In the genomic region with DNA sequence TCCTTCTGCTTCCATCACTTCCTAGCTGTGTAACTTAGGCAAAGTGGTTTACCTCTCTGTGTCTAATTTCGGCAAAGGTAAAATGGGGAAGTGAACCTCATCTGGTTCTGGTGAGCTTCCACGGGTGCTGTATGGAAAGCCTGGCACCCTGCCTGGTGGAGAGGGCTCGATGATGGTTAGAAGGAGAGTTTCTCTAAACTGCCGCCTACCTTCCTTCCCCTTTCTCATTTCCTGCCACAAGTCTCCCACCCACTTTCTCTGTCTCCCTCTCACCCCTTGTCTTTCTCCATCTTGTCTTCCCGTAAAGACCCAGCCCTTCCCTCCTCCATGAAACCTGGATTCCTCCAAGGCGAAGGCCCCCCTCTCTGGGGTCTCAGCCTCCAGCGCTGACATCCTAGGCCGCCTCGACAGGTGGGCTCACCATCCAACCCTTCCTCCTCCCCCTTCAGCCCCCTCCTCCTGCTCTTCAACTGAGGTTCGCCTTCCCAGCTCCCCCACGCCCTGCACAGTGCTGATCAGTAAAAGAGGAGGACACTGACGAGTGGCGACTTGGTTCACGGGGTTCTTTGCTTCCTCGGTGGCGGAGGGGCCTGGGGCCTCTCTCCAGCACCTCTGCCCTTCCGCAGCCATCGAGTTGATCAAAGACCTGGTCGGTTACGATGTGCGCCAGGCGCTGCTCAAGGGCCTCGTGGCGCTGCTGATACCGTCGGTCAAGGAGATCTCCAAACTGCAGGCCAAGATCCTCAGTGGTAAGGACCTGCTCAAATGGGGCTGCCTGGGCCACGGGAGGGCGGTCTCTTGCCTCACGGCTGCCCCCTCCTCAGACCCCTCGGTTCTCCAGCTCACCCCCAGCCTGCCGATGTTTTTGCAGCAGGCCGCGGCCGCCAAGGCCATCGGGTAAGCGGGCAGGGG, we compare ENCODE assay signal across 11 cellular contexts.
A peak's percentile ranks its signal among the peaks of the same experiment; 100 is the strongest.
DNase-seq lines count a peak whose midpoint lies in the region; ATAC-seq and TF ChIP-seq lines count a peak whose summit lies in the region.
"Had no signal": no experiment of that assay in that cellular context is flagged by ENCODE, and none has a peak within 500 bp of the region (broad histone marks: within the 10 kb centered on the region; RNA-seq: fewer than 3 reads in every experiment).

No MANE protein-coding gene starts in this region.

- no peak for ATAC-seq in GM18873 (IDR thresholded peaks at IDR 0.05; ENCODE audit: low FRiP score, unreplicated experiment)
- ATAC-seq in HG03565 (IDR thresholded peaks at IDR 0.05; ENCODE audit: unreplicated experiment) = no peak
- no peak for ATAC-seq in HG02884 (IDR thresholded peaks at IDR 0.05; ENCODE audit: unreplicated experiment)
- ATAC-seq: Right ventricle myocardium inferior had no signal

- DNase-seq in GM12864 (ENCODE audit: low read depth) (peak; percentile 72), NOMO-1 treated with dmso at 0.1 percent for 144 hours (lab: John Stamatoyannopoulos, UW; ENCODE audit: unreplicated experiment) (peak; percentile 91), islet precursor cell (no peak)
- DNase-seq in activated T-cell treated with anti-CD3 and anti-CD28 coated beads, Interleukin-2, amount 50 U/mL, for 24 hours = peak; percentile 72
- DNase-seq in stimulated activated CD4-positive, alpha-beta T cell treated with anti-CD3 and anti-CD28 coated beads, Interleukin-12 subunit alpha, Interleukin-12 subunit beta, amount 100 ng/mL, for 48 hours (ENCODE audit: low read depth in 2 of 3, low spot score in 1 of 3) = peak in 2 of 3 donors; percentile 55 to 59

- peaks cover 21% of the 10 kb centered on the region for H3K36me3 Mint-ChIP-seq in activated T-cell treated with anti-CD3 and anti-CD28 coated beads, Interleukin-2, amount 50 U/mL, for 24 hours (ENCODE audit: low read depth)

- H3K27ac Mint-ChIP-seq in activated T-cell treated with anti-CD3 and anti-CD28 coated beads, Interleukin-2, amount 50 U/mL, for 24 hours = peak overlapping the region; percentile 100

- no peaks in the 10 kb centered on the region for H3K9me3 Mint-ChIP-seq in activated T-cell treated with anti-CD3 and anti-CD28 coated beads, Interleukin-2, amount 50 U/mL, for 24 hours

- no peak overlapping the region for H3K4me3 ChIP-seq in GM12864 (ENCODE audit: low read depth, low read length)
- H3K4me3 ChIP-seq: breast epithelium, skin epidermis had no signal

- peak overlapping the region; percentile 83 for H3K4me3 Mint-ChIP-seq in activated T-cell treated with anti-CD3 and anti-CD28 coated beads, Interleukin-2, amount 50 U/mL, for 24 hours

- peaks cover 72% of the 10 kb centered on the region for H3K4me1 Mint-ChIP-seq in activated T-cell treated with anti-CD3 and anti-CD28 coated beads, Interleukin-2, amount 50 U/mL, for 24 hours (ENCODE audit: low read depth)

- TF ChIP-seq CTCF in GM12864 (IDR thresholded peaks at IDR 0.05; ENCODE audit: low read depth, low read length, missing control alignments) = no peak

- no peaks in the 10 kb centered on the region for H3K27me3 Mint-ChIP-seq in activated T-cell treated with anti-CD3 and anti-CD28 coated beads, Interleukin-2, amount 50 U/mL, for 24 hours
